In the genomic region with DNA sequence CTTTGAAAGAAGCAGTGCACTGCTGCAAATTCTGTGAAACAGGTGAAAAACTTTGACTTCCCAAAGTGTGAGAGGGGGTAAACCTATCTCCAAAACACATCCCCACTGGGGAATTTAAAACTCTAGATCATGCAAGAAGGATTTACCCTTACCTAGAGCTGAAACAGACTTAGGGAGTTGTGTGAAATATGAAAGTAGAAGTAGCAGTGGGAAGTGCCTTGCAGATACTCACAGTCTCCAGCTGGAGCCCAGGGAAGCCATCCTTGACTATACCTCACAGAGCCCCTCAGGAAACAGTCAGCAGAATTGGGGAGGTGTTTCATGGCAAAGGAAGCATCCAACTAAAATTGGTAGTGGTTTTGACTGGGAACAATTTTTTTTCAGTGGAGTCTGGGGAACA, we compare ENCODE assay signal across 8 cellular contexts.
ATAC-seq lines count a peak whose summit lies in the region.

No MANE protein-coding gene starts in this region.

- peak; percentile 78 for ATAC-seq in GM18498 (IDR thresholded peaks at IDR 0.05; ENCODE audit: unreplicated experiment)
- ATAC-seq in GM19397 (IDR thresholded peaks at IDR 0.05; ENCODE audit: unreplicated experiment), result peak; percentile 54
- ATAC-seq in GM21423 (IDR thresholded peaks at IDR 0.05; ENCODE audit: unreplicated experiment), result peak; percentile 53
- peak; percentile 64 for ATAC-seq in HG02588 (IDR thresholded peaks at IDR 0.05; ENCODE audit: unreplicated experiment)
- peak; percentile 65 for ATAC-seq in HG02798 (IDR thresholded peaks at IDR 0.05; ENCODE audit: poor library complexity, unreplicated experiment)
- peak; percentile 70 for ATAC-seq in HG03045 (IDR thresholded peaks at IDR 0.05; ENCODE audit: unreplicated experiment)
- ATAC-seq in HG03432 (IDR thresholded peaks at IDR 0.05; ENCODE audit: unreplicated experiment), result peak; percentile 76
- peak; percentile 35 for ATAC-seq in HG03565 (IDR thresholded peaks at IDR 0.05; ENCODE audit: unreplicated experiment)

Comparison
In these comparisons a context has a peak if more than half of its experiments do, and no peak if none do; other contexts are left out.
1. Peak in every context shown above with its lines: ATAC-seq.